ENCODE assay signal across 1 cellular context in genomic region chr1:14184346-14184963, GRCh38.
TF ChIP-seq lines count a peak whose summit lies in the region.

No MANE protein-coding gene starts in this region.

TF ChIP-seq in WTC11, 78 proteins besides CTCF, POLR2A, EP300 and RAD21 (continued from another document):
- TF ChIP-seq ZNF281 (CRISPR knock-in tag; IDR thresholded peaks at IDR 0.05) = no peak
- no peak for TF ChIP-seq MAX (CRISPR knock-in tag; IDR thresholded peaks at IDR 0.05)
